In the genomic region with DNA sequence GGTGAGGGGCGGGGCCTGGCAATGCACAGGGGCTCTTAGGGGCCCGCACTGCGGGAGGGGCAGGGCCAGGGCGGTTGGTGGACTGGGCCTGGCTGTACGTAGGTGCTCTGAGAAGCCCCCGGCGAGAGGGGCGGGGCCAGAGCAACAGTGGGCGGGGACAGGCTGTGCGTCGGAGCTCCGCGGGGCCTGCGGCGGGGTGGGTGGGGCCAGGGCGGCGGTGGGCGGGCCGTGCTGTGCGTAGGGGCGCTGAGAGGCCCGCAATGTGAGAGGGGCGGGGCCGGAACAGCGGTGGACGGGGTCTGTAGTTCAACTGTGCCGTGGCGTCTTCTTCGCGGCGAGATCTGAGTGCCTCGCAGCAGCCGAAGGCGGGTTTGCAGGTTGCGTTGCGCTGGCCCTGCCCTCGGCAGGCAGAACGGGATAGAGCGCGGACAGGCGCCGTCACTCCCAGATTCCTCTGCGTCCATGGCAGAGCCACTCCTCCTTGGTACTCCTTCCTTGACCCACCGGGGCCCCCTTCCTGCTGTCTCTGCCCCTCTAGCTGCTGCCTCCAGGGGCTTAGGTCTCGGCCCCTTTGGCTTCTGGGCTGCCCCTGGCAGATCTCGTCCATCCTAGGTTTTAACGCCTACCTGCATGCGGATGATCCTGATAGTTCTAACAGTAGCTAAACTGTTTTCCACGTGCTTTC, we compare ENCODE assay signal across 8 cellular contexts. TPM values are rescaled to one million over a fixed set of nuclear protein-coding genes. Genes with fewer than 3 reads are reported as not detected.
DNase-seq lines count a peak whose midpoint lies in the region; ATAC-seq and TF ChIP-seq lines count a peak whose summit lies in the region.

No MANE protein-coding gene starts in this region.

- H3K27me3 ChIP-seq in breast epithelium, result peaks cover 0 to 12% of the 10 kb centered on the region in 2 donors

- H3K4me1 ChIP-seq in breast epithelium, result no peaks in the 10 kb centered on the region

- peak overlapping the region; percentile 78 for H3K27ac ChIP-seq in VCaP
- peak overlapping the region; percentile 82 to 91 for H3K27ac ChIP-seq in breast epithelium

- H3K4me3 ChIP-seq in AG04449 (ENCODE audit: low read depth, low read length) (peak overlapping the region; percentile 84), breast epithelium (peak overlapping the region; percentile 55 to 88 (median 76))

- ATAC-seq in GM18870 (IDR thresholded peaks at IDR 0.05; ENCODE audit: unreplicated experiment) (peak; percentile 59), HG03103 (IDR thresholded peaks at IDR 0.05; ENCODE audit: low read depth, unreplicated experiment) (peak; percentile 57)

- DNase-seq in AG04449 (ENCODE audit: low read depth, low spot score), result peak; percentile 33
- peak; percentile 91 for DNase-seq in NCI-H2196 (lab: John Stamatoyannopoulos, UW; ENCODE audit: unreplicated experiment)
- DNase-seq in breast epithelium (ENCODE audit: low spot score in 2 of 2), result peak; percentile 91 to 92
- peak; percentile 76 for DNase-seq in inferior parietal cortex (ENCODE audit: extremely low spot score)
- DNase-seq in smooth muscle cell of the brain vasculature (ENCODE audit: low read depth, low spot score), result peak; percentile 73

- no peaks in the 10 kb centered on the region for H3K9me3 ChIP-seq in breast epithelium

- intact Hi-C loops in breast epithelium (cut with DNase I; ENCODE audit: low total_unique reads), result no loop called here

- no peaks in the 10 kb centered on the region for H3K36me3 ChIP-seq in breast epithelium

- CTCF ChIA-PET in AG04449 (lab: Yijun Ruan, JAX), result interaction anchor here (1.1 to 1.6 kb wide), 3 partner anchors 13 to 85 kb away, joined by 3 to 7 read pairs (median 4); no protein-coding TSS in a partner anchor

- no peak for TF ChIP-seq POLR2A in breast epithelium (IDR thresholded peaks at IDR 0.05)

- POLR2A ChIA-PET in AG04449 (lab: Yijun Ruan, JAX), result no interaction called here

- TF ChIP-seq CTCF in AG04449 (IDR thresholded peaks at IDR 0.05; ENCODE audit: insufficient read depth, low read length, missing control alignments) (no peak), VCaP (conservative IDR thresholded peaks at IDR 0.05) (no peak), breast epithelium (IDR thresholded peaks at IDR 0.05) (no peak)

RNA-seq across cellular contexts. Expression of a gene that starts 33.2 kb away (rescaled TPM):
- total RNA-seq in breast epithelium, result 1 to 10 TPM in 2 of 3 donors, under 1 TPM in 1; 0.33 to 2.1 (median 1.5) TPM

Comparison
In these comparisons a context has a peak if more than half of its experiments do, and no peak if none do; other contexts are left out.
1. Peak in every context shown above with its lines: DNase-seq, ATAC-seq, H3K4me3 ChIP-seq and H3K27ac ChIP-seq.
2. DNase-seq: peak in every context shown above with its lines; median percentile 92 in breast epithelium; 91 in NCI-H2196; 76 in inferior parietal cortex; 73 in smooth muscle cell of the brain vasculature; 33 in AG04449.